ENCODE assay signal across 35 cellular contexts in genomic region chr1:63381741-63382140, GRCh38.
"Had no signal": no experiment of that assay in that cellular context is flagged by ENCODE, and none has a peak within 500 bp of the region (broad histone marks: within the 10 kb centered on the region; RNA-seq: fewer than 3 reads in every experiment).

No MANE protein-coding gene starts in this region.

- DNase-seq: activated B cell treated with CpG ODN at 0.5 μM for 24 hours; activated CD4-positive, alpha-beta memory T cell treated with anti-CD3 and anti-CD28 coated beads for 36 hours; activated CD4-positive, alpha-beta T cell treated with anti-CD3 and anti-CD28 coated beads for 4 hours; activated CD4-positive, alpha-beta T cell treated with anti-CD3 and anti-CD28 coated beads, Interleukin-2, amount 10 ng/mL, durations not matched to agents 24 days and 14 days; activated CD4-positive, alpha-beta T cell treated with anti-CD3 and anti-CD28 coated beads, Interleukin-2, amount 50 U/mL, for 1 hour; activated CD4-positive, alpha-beta T cell treated with anti-CD3 and anti-CD28 coated beads, Interleukin-2, amount 50 U/mL, for 4 hours; activated CD4-positive, CD25-positive, alpha-beta regulatory T cell treated with anti-CD3 and anti-CD28 coated beads, Interleukin-2, amount 50 U/mL, for 72 hours; activated CD8-positive, alpha-beta memory T cell treated with anti-CD3 and anti-CD28 coated beads, Interleukin-2, amount 50 U/mL, for 4 hours; activated CD8-positive, alpha-beta T cell treated with anti-CD3 and anti-CD28 coated beads for 36 hours; activated effector memory CD4-positive, alpha-beta T cell treated with anti-CD3 and anti-CD28 coated beads, Interleukin-2, amount 50 U/mL, for 16 hours; activated gamma-delta T cell treated with Interleukin-2 at 50 U/mL for 16 hours; activated naive CD4-positive, alpha-beta T cell; activated naive CD4-positive, alpha-beta T cell treated with anti-CD3 and anti-CD28 coated beads for 36 hours; activated naive CD4-positive, alpha-beta T cell treated with anti-CD3 and anti-CD28 coated beads, Interleukin-2, amount 50 U/mL, for 16 hours; activated naive CD8-positive, alpha-beta T cell treated with anti-CD3 and anti-CD28 coated beads for 36 hours; activated T-cell treated with anti-CD3 and anti-CD28 coated beads for 4 hours; activated T-cell treated with anti-CD3 and anti-CD28 coated beads, Interleukin-2, amount 50 U/mL, for 1 hour; activated T-cell treated with anti-CD3 and anti-CD28 coated beads, Interleukin-2, amount 50 U/mL, for 4 hours; activated T-cell treated with anti-CD3 and anti-CD28 coated beads, Interleukin-2, amount 50 U/mL, for 72 hours; adrenal gland; amniotic stem cell; aorta; body of pancreas; brain microvascular endothelial cell; central memory CD4-positive, alpha-beta T cell; cerebellar nuclear complex; T-helper 1 cell; T-helper 2 cell; T-helper 9 cell had no signal

- H3K9me3 ChIP-seq: adrenal gland, body of pancreas, breast epithelium had no signal

- ATAC-seq: activated CD8-positive, alpha-beta T cell treated with anti-CD3 and anti-CD28 coated beads for 36 hours; activated naive CD4-positive, alpha-beta T cell treated with anti-CD3 and anti-CD28 coated beads, Interleukin-2, amount 50 U/mL, for 72 hours; activated T-cell treated with anti-CD3 and anti-CD28 coated beads, Interleukin-2, amount 50 U/mL, for 4 hours; activated T-cell treated with anti-CD3 and anti-CD28 coated beads, Interleukin-2, amount 50 U/mL, for 72 hours; activated T-helper 17 cell treated with anti-CD3 and anti-CD28 coated beads, Interleukin-2, amount 50 U/mL, for 72 hours; body of pancreas had no signal

- H3K4me3 ChIP-seq: adrenal gland, body of pancreas, breast epithelium had no signal

- H3K36me3 ChIP-seq: adrenal gland, brain microvascular endothelial cell, breast epithelium had no signal

- FAIRE-seq: astrocyte, TTC549 had no signal

- H3K27ac ChIP-seq: adrenal gland, body of pancreas, brain microvascular endothelial cell, breast epithelium, VCaP had no signal

- H3K4me1 ChIP-seq: adrenal gland, breast epithelium had no signal
